Comparison of ENCODE assay signal across 8 cellular contexts in the genomic region with DNA sequence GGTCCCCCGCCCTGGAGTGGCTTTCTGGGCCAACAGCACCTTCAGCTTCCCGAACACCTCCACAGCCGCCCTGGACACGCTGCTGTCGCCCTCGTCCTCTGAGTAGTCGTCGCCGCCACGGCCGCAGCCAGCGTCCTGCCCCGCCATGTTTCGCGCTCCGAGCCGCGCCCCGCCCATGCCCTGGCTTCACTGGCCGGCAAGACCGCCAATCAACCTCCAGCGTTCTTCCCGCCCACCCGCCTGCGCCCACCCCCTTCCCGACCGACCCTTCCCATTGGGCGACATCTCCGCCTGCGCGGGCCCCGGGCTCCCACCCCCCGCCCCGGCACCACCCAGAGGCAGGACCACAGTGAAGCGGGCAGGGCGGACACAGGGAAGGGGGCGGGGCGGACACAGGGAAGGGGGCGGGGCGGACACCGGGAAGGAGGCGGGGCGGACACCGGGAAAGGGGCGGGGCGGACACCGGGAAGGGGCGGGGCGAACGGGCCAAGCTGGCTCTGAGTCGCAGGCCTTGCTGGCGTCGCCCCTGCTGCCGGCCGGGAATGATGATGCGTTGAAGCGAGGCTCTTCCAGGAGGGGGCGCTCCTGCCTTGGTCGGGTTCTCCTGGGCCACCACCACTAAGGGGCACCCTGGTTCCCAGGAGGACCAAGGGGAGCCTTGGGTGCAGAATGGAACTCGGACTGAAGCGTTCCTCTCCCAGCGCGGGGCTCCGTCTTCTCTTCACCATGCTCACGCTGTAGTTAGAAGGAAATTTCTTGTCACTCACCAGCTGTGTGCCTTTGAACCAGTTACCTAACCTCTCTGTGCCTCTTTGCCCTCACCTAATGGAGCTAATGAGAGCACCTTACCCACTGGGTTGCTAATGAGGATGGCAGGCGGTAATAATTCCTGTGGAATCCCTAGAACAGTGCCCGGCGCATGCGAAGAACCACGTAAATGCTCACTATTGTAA. TPM values are rescaled to one million over a fixed set of nuclear protein-coding genes. Genes with fewer than 3 reads are reported as not detected.
DNase-seq lines count a peak whose midpoint lies in the region; ATAC-seq, FAIRE-seq and TF ChIP-seq lines count a peak whose summit lies in the region.

TSS of gene HAUS7 (minus strand) at position 166 of the 953 bp plus-strand sequence. CDS start at position 147, 19 bp downstream.

- peak within 1 kb of the TSS; percentile 78 for H3K4me3 Mint-ChIP-seq in activated CD4-positive, alpha-beta T cell treated with anti-CD3 and anti-CD28 coated beads for 36 hours
- H3K4me3 Mint-ChIP-seq in chondrocyte (ENCODE audit: unreplicated experiment): peak within 1 kb of the TSS; percentile 74

- intact Hi-C loops in activated CD4-positive, alpha-beta T cell treated with anti-CD3 and anti-CD28 coated beads for 36 hours (cut with DNase I, micrococcal nuclease): loop anchor here (1.0 to 5.0 kb wide), 12 partner anchors 37 to 1602 kb away; partner anchors contain the start of genes ABCD1 (in 2 of the 2), BCAP31 (in 2 of the 2), BRCC3 (in 1 of the 2) and CCNQ (in 1 of the 2)

- peak within 1 kb of the TSS; percentile 60 for H3K27ac ChIP-seq in layer of hippocampus (ENCODE audit: low read depth, low read length)

- FAIRE-seq in GM19239 (lab: Jason Lieb, UNC): peak; percentile 88

- TF ChIP-seq CTCF in BJ (IDR thresholded peaks at IDR 0.05; ENCODE audit: insufficient read depth, low read depth, low read length) (peak; percentile 75), chondrocyte (IDR thresholded peaks at IDR 0.05) (peak; percentile 86)

- H3K36me3 ChIP-seq in BJ (ENCODE audit: control insufficient read depth, insufficient read depth, low read length): no peaks in the 10 kb centered on the region

- H3K27me3 Mint-ChIP-seq in activated CD4-positive, alpha-beta T cell treated with anti-CD3 and anti-CD28 coated beads for 36 hours: no peaks in the 10 kb centered on the region
- no peaks in the 10 kb centered on the region for H3K27me3 Mint-ChIP-seq in chondrocyte (ENCODE audit: low read depth)

- H3K4me1 Mint-ChIP-seq in activated CD4-positive, alpha-beta T cell treated with anti-CD3 and anti-CD28 coated beads for 36 hours: peaks cover 5% of the 10 kb centered on the region
- H3K4me1 Mint-ChIP-seq in chondrocyte (ENCODE audit: low read depth): peaks cover 46% of the 10 kb centered on the region

- peak within 1 kb of the TSS; percentile 60 for H3K4me3 ChIP-seq in BJ (ENCODE audit: low read depth, low read length)

- POLR2A ChIA-PET in BJ (lab: Charles Lee): interaction anchor here (0.6 kb wide), 2 partner anchors 16 to 36 kb away, joined by 3 to 5 read pairs; no protein-coding TSS in a partner anchor
- POLR2A ChIA-PET in activated CD4-positive, alpha-beta T cell treated with anti-CD3 and anti-CD28 coated beads for 36 hours (lab: Charles Lee): no interaction called here

- no peak for DNase-seq in BJ (ENCODE audit: low read depth)
- DNase-seq in GM19239 (ENCODE audit: insufficient read length, low spot score): peak; percentile 91
- peak; percentile 73 for DNase-seq in NCI-H510A treated with DMSO at 0.1 percent for 48 hours (lab: John Stamatoyannopoulos, UW)
- DNase-seq in activated CD4-positive, alpha-beta T cell treated with anti-CD3 and anti-CD28 coated beads for 36 hours: peak; percentile 93
- DNase-seq in chondrocyte (ENCODE audit: low spot score): no peak
- DNase-seq in stimulated activated CD4-positive, alpha-beta T cell treated with anti-CD3 and anti-CD28 coated beads, Interleukin-1b, Interleukin-23, amount 100 ng/mL, for 24 hours (ENCODE audit: low read depth in 4 of 4, low spot score in 1 of 4): peak; percentile 69 to 86 (median 80)

- peak within 1 kb of the TSS; percentile 67 for H3K27ac Mint-ChIP-seq in activated CD4-positive, alpha-beta T cell treated with anti-CD3 and anti-CD28 coated beads for 36 hours
- H3K27ac Mint-ChIP-seq in chondrocyte (ENCODE audit: unreplicated experiment): peak within 1 kb of the TSS; percentile 89

- peak; percentile 77 for ATAC-seq in HG03442 (IDR thresholded peaks at IDR 0.05; ENCODE audit: unreplicated experiment)
- ATAC-seq in activated CD4-positive, alpha-beta T cell treated with anti-CD3 and anti-CD28 coated beads for 36 hours: peak; percentile 91

- CTCF ChIA-PET in BJ (lab: Yijun Ruan, JAX): interaction anchor here (0.8 to 8.8 kb wide), 8 partner anchors 10 to 44 kb away, joined by 3 to 132 read pairs (median 8); partner anchors contain the start of gene BGN
- CTCF ChIA-PET in activated CD4-positive, alpha-beta T cell treated with anti-CD3 and anti-CD28 coated beads for 36 hours (lab: Charles Lee): interaction anchor here (0.5 to 3.1 kb wide), 7 partner anchors 10 to 548 kb away, joined by 3 to 20 read pairs (median 5); no protein-coding TSS in a partner anchor

- H3K9me3 Mint-ChIP-seq in activated CD4-positive, alpha-beta T cell treated with anti-CD3 and anti-CD28 coated beads for 36 hours (ENCODE audit: low read depth): no peaks in the 10 kb centered on the region
- no peaks in the 10 kb centered on the region for H3K9me3 Mint-ChIP-seq in chondrocyte (ENCODE audit: low read depth)

- H3K27me3 ChIP-seq in BJ (ENCODE audit: control insufficient read depth, insufficient read depth, low read length) (no peaks in the 10 kb centered on the region), layer of hippocampus (ENCODE audit: control insufficient read depth, insufficient read depth, low read length) (no peaks in the 10 kb centered on the region)

- H3K36me3 Mint-ChIP-seq in activated CD4-positive, alpha-beta T cell treated with anti-CD3 and anti-CD28 coated beads for 36 hours (ENCODE audit: low read depth): peaks cover 7% of the 10 kb centered on the region
- H3K36me3 Mint-ChIP-seq in chondrocyte (ENCODE audit: low read depth): no peaks in the 10 kb centered on the region

RNA-seq across cellular contexts. Expression of gene HAUS7, which starts in this region (rescaled TPM):
- 26.8 and 38.4 TPM in 2 replicates for polyA plus RNA-seq in BJ (2011; rRNA removed)
- polyA minus RNA-seq in BJ (2011; rRNA and poly(A)+ RNA removed): 11.6 and 19.1 TPM in 2 replicates
- 10 to 100 TPM; 41.9 to 70.0 TPM for total RNA-seq in activated CD4-positive, alpha-beta T cell treated with anti-CD3 and anti-CD28 coated beads for 36 hours
- 31.3 to 43.6 TPM (median 32.3 TPM) in 3 replicates for total RNA-seq in chondrocyte

Comparison
In these comparisons a context has a peak if more than half of its experiments do, and no peak if none do; other contexts are left out.
1. DNase-seq: peak in GM19239 (single experiment), NCI-H510A treated with DMSO at 0.1 percent for 48 hours (single experiment), activated CD4-positive, alpha-beta T cell treated with anti-CD3 and anti-CD28 coated beads for 36 hours (single experiment) and stimulated activated CD4-positive, alpha-beta T cell treated with anti-CD3 and anti-CD28 coated beads, Interleukin-1b, Interleukin-23, amount 100 ng/mL, for 24 hours (4 of 4); none in BJ (single experiment) and chondrocyte (single experiment).